ENCODE assay signal across 1 cellular context in genomic region chr20:1171461-1172093, GRCh38.
TF ChIP-seq lines count a peak whose summit lies in the region.

No MANE protein-coding gene starts in this region.

TF ChIP-seq in HepG2, 621 proteins besides CTCF, POLR2A, EP300 and RAD21 (continued from another document and continues in another):
- TF ChIP-seq ZNF687 (CRISPR knock-in tag; IDR thresholded peaks at IDR 0.05): peak; percentile 44
- no peak for TF ChIP-seq ZEB1 (IDR thresholded peaks at IDR 0.05; ENCODE audit: insufficient replicate concordance, low read depth)
- peak; percentile 68 for TF ChIP-seq ZBTB33 (CRISPR knock-in tag; IDR thresholded peaks at IDR 0.05)
- no peak for TF ChIP-seq ZNF274 (CRISPR knock-in tag; IDR thresholded peaks at IDR 0.05)
- TF ChIP-seq IKZF5 (CRISPR knock-in tag; IDR thresholded peaks at IDR 0.05): peak; percentile 52; the same call in 1 of the 2 replicates
- TF ChIP-seq ZNF563 (CRISPR knock-in tag; IDR thresholded peaks at IDR 0.05): peak; percentile 49; the same call in 1 of the 2 replicates
- peak; percentile 58; the same call in 1 of the 2 replicates for TF ChIP-seq SAP130 (CRISPR knock-in tag; IDR thresholded peaks at IDR 0.05; ENCODE audit: low read depth)
- TF ChIP-seq IRF9 (CRISPR knock-in tag; IDR thresholded peaks at IDR 0.05; ENCODE audit: borderline replicate concordance): peak; percentile 44; the same call in 1 of the 2 replicates
- peak; percentile 42; the same call in 1 of the 2 replicates for TF ChIP-seq RARA (CRISPR knock-in tag; IDR thresholded peaks at IDR 0.05)
- TF ChIP-seq ZNF280B (CRISPR knock-in tag; IDR thresholded peaks at IDR 0.05; ENCODE audit: borderline replicate concordance): peak; percentile 85
- TF ChIP-seq TBX2 (CRISPR knock-in tag; IDR thresholded peaks at IDR 0.05; ENCODE audit: borderline replicate concordance): peak; percentile 41; the same call in 1 of the 2 replicates
- TF ChIP-seq TRIM24 (CRISPR knock-in tag; IDR thresholded peaks at IDR 0.05): no peak
- TF ChIP-seq ZNF253 (CRISPR knock-in tag; IDR thresholded peaks at IDR 0.05; ENCODE audit: borderline replicate concordance): peak; percentile 74; the same call in 1 of the 2 replicates
- TF ChIP-seq MEIS2 (CRISPR knock-in tag; IDR thresholded peaks at IDR 0.05): peak; percentile 74; the same call in 1 of the 2 replicates
- 0 out of 2 replicates have a peak, but pooled peaks have one; percentile 30 for TF ChIP-seq ZFP91 (CRISPR knock-in tag; IDR thresholded peaks at IDR 0.05; ENCODE audit: borderline replicate concordance)
- no peak for TF ChIP-seq DRAP1 (CRISPR knock-in tag; IDR thresholded peaks at IDR 0.05)
- 0 out of 2 replicates have a peak, but pooled peaks have one; percentile 34 for TF ChIP-seq PBX3 (CRISPR knock-in tag; IDR thresholded peaks at IDR 0.05; ENCODE audit: borderline replicate concordance)
- peak; percentile 52; the same call in 1 of the 2 replicates for TF ChIP-seq ZNF607 (CRISPR knock-in tag; IDR thresholded peaks at IDR 0.05; ENCODE audit: borderline replicate concordance)
- peak; percentile 61; the same call in 1 of the 2 replicates for TF ChIP-seq ZNF770 (CRISPR knock-in tag; IDR thresholded peaks at IDR 0.05)
- peak; percentile 73 for TF ChIP-seq XRCC5 (optimal IDR thresholded peaks at IDR 0.05; ENCODE audit: low read length)
- peak; percentile 62; the same call in 1 of the 2 replicates for TF ChIP-seq BORCS8-MEF2B (CRISPR knock-in tag; IDR thresholded peaks at IDR 0.05)
- 0 out of 2 replicates have a peak, but pooled peaks have one; percentile 24 for TF ChIP-seq ZNF598 (CRISPR knock-in tag; IDR thresholded peaks at IDR 0.05; ENCODE audit: borderline replicate concordance)
- TF ChIP-seq ZMAT3 (CRISPR knock-in tag; conservative IDR thresholded peaks at IDR 0.05): peak; percentile 93
- TF ChIP-seq ZHX2 (IDR thresholded peaks at IDR 0.05; ENCODE audit: low read depth): no peak
- 0 out of 2 replicates have a peak, but pooled peaks have one; percentile 39 for TF ChIP-seq ZHX2 (CRISPR knock-in tag; IDR thresholded peaks at IDR 0.05; ENCODE audit: borderline replicate concordance)
- peak; percentile 28; the same call in 1 of the 2 replicates for TF ChIP-seq SIX4 (CRISPR knock-in tag; IDR thresholded peaks at IDR 0.05)
- TF ChIP-seq RFXAP (CRISPR knock-in tag; IDR thresholded peaks at IDR 0.05; ENCODE audit: borderline replicate concordance): peak; percentile 56; the same call in 1 of the 2 replicates
- TF ChIP-seq RCOR2 (CRISPR knock-in tag; IDR thresholded peaks at IDR 0.05): no peak
- TF ChIP-seq ZNF792 (CRISPR knock-in tag; IDR thresholded peaks at IDR 0.05): 0 out of 2 replicates have a peak, but pooled peaks have one; percentile 25
- peak; percentile 85; the same call in 1 of the 2 replicates for TF ChIP-seq ZNF773 (CRISPR knock-in tag; IDR thresholded peaks at IDR 0.05; ENCODE audit: borderline replicate concordance)
